In the genomic region with DNA sequence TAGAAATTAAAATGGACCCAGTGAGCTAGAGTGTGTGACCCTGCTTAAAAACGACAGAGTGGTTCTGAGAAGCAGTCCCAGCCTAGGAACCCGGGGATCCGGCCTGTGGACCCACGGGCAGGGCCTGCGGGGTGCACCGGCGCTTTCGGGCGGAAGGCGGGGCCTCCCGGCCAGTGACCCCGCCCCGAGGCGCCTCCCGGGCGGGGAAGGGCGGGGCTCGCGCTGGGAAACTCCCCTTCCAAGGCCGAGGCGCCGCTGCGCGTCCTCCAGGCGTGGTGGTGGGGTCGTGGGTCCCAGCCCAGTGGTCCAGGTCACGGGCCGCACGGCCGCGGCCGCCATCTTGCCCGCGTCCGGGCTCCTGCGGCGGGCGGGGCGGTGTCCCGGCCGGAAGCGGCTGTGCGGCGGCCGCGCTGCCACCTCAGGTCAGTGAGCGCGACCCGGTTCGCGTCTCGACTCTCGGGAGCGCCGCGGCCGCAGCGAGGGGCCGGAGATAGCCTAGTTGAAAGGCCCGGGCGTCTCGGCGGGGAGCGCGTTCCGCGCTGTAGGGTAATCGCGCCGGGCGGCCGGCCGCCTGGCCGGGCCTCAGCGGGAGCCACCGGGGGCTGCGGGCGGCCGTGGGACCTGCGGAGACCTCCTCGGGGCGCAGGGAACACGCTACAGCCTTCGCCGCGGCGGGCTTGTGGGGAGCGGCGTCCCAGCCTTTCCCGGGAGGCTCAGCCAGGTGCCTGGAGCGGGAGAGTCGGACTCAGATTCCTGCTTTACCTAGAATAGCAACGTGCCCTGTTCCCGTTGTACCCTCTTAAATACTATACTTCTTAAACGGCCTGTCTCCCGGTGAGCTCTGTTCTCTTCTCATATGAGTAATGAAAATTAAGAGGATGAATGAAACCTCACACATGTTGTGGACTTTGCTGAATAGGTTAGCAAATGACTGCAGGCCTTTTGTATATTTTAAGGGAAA, we compare ENCODE assay signal across 8 cellular contexts. TPM values are rescaled to one million over a fixed set of nuclear protein-coding genes. Genes with fewer than 3 reads are reported as not detected.
DNase-seq lines count a peak whose midpoint lies in the region; ATAC-seq and TF ChIP-seq lines count a peak whose summit lies in the region.

A gene (plus strand): TSS at position 234 of the 961 bp plus-strand sequence. CDS start 5,592 bp downstream, outside the sequence.

- peak within 1 kb of the TSS; percentile 11 for H2BK120ac ChIP-seq in neuronal stem cell (ENCODE audit: low read depth, low read length)

- H3K27me3 Mint-ChIP-seq in IgD-negative memory B cell: no peaks in the 10 kb centered on the region

- no peak within 1 kb of the TSS for H2BK12ac ChIP-seq in neuronal stem cell (ENCODE audit: low read length)

- DNase-seq in Daoy (ENCODE audit: low read depth) (peak; percentile 84), SK-N-DZ (ENCODE audit: low spot score) (peak; percentile 86), foreskin melanocyte (peak; percentile 53), neuronal stem cell (ENCODE audit: low spot score) (peak; percentile 72)
- DNase-seq in activated naive CD4-positive, alpha-beta T cell treated with Interleukin-2 at 50 U/mL for 16 hours: peak; percentile 82

- peaks cover 0 to 29% of the 10 kb centered on the region in 2 donors for H3K36me3 ChIP-seq in neuronal stem cell (replicated peaks in 1 of 2; ENCODE audit: control insufficient read depth in 2 of 2, insufficient read depth in 2 of 2, low read length in 2 of 2)

- H3K79me1 ChIP-seq in neuronal stem cell (ENCODE audit: low read depth, low read length): no peaks in the 10 kb centered on the region

- H3K9ac ChIP-seq in neuronal stem cell (ENCODE audit: low read depth, low read length, poor library complexity): peak within 1 kb of the TSS; percentile 91

- H2BK15ac ChIP-seq in neuronal stem cell (ENCODE audit: low read length): no peak within 1 kb of the TSS

- peak within 1 kb of the TSS; percentile 51 for H3K27ac ChIP-seq in neuronal stem cell (replicated peaks; ENCODE audit: low read length)

- H3K4me1 ChIP-seq in neuronal stem cell (ENCODE audit: control insufficient read depth in 2 of 2, insufficient read depth in 1 of 2, low read depth in 1 of 2, low read length in 2 of 2): peaks cover 0 to 8% of the 10 kb centered on the region in 2 donors

- H3K27me3 ChIP-seq in neuronal stem cell (ENCODE audit: control insufficient read depth in 3 of 3, insufficient read depth in 3 of 3, low read depth in 1 of 3, low read length in 3 of 3): no peaks in the 10 kb centered on the region

- peaks cover 25 to 36% (median 33%) of the 10 kb centered on the region in 3 donors for H3K4me1 Mint-ChIP-seq in IgD-negative memory B cell

- no CpG with 5 or more reads among the region's 96 CpGs for WGBS in neuronal stem cell (ENCODE audit: extremely low coverage in 2 of 2, insufficient read length in 2 of 2, insufficient replicate concordance in 1 of 2), 2 donors

- H3K18ac ChIP-seq in neuronal stem cell (ENCODE audit: low read length): peak within 1 kb of the TSS; percentile 92

- H3K9me3 ChIP-seq in neuronal stem cell (replicated peaks in 1 of 2; ENCODE audit: control insufficient read depth in 2 of 2, insufficient read depth in 1 of 2, low read depth in 1 of 2, low read length in 2 of 2): peaks cover 2 to 20% of the 10 kb centered on the region in 2 donors

- peak within 1 kb of the TSS; percentile 54 to 91 for H3K4me3 ChIP-seq in neuronal stem cell (ENCODE audit: low read length in 2 of 2)

- H3K4me2 ChIP-seq in neuronal stem cell (ENCODE audit: insufficient read depth, low read length, poor library complexity, severe bottlenecking): peak within 1 kb of the TSS; percentile 57

- no peak within 1 kb of the TSS for H2AK5ac ChIP-seq in neuronal stem cell (ENCODE audit: low read depth, low read length)

- H3K4me3 Mint-ChIP-seq in IgD-negative memory B cell: peak within 1 kb of the TSS; percentile 77 to 95 (median 89)

- no peaks in the 10 kb centered on the region for H3K9me3 Mint-ChIP-seq in IgD-negative memory B cell

- peak; percentile 65 for ATAC-seq in GM21576 (IDR thresholded peaks at IDR 0.05; ENCODE audit: unreplicated experiment)

- H4K91ac ChIP-seq in neuronal stem cell (ENCODE audit: low read depth, low read length, poor library complexity): no peak within 1 kb of the TSS

- no peak within 1 kb of the TSS for H4K8ac ChIP-seq in neuronal stem cell (ENCODE audit: low read depth, low read length)

- H3K14ac ChIP-seq in neuronal stem cell (ENCODE audit: low read length): peak within 1 kb of the TSS; percentile 73

- no peaks in the 10 kb centered on the region for H3K36me3 Mint-ChIP-seq in IgD-negative memory B cell

- H2BK5ac ChIP-seq in neuronal stem cell (ENCODE audit: low read length): peak within 1 kb of the TSS; percentile 79

- H3K4ac ChIP-seq in neuronal stem cell (ENCODE audit: low read length): no peak within 1 kb of the TSS

- peak within 1 kb of the TSS; percentile 95 for H2AFZ ChIP-seq in neuronal stem cell (ENCODE audit: low read length)

- peak within 1 kb of the TSS; percentile 94 to 96 (median 96) for H3K27ac Mint-ChIP-seq in IgD-negative memory B cell

- TF ChIP-seq CTCF in subcutaneous adipose tissue (IDR thresholded peaks at IDR 0.05; ENCODE audit: low read depth): no peak

- H3K23ac ChIP-seq in neuronal stem cell (ENCODE audit: low read depth, low read length, poor library complexity): peak within 1 kb of the TSS; percentile 94

RNA-seq across cellular contexts. Expression of the gene that starts here (rescaled TPM):
- 32.7 and 39.4 TPM in 2 replicates for total RNA-seq in Daoy (2014; rRNA removed; shearing (Covaris generic))
- polyA plus RNA-seq in IgD-negative memory B cell: 38.8 TPM
- polyA plus RNA-seq in SK-N-DZ (2014; cell fraction: cytosol; rRNA removed): 53.1 and 70.5 TPM in 2 replicates
- polyA plus RNA-seq in SK-N-DZ (2014; cell fraction: nucleus; rRNA removed): 71.0 and 83.2 TPM in 2 replicates
- polyA plus RNA-seq in neuronal stem cell (2013, experiment 1 of 2): 19.1 TPM
- 18.3 TPM for polyA plus RNA-seq in neuronal stem cell (2013, experiment 2 of 2)
- total RNA-seq in subcutaneous adipose tissue: 10 to 100 TPM; 24.7 to 44.5 (median 37.5) TPM

Comparison
In these comparisons a context has a peak if more than half of its experiments do, and no peak if none do; other contexts are left out.
1. Peak in every context shown above with its lines: DNase-seq, ATAC-seq, H3K4me3 ChIP-seq and H3K27ac ChIP-seq.